Comparison of ENCODE assay signal across 1 cellular context in genomic region chr7:4871056-4871680, GRCh38.
TF ChIP-seq lines count a peak whose summit lies in the region.

No MANE protein-coding gene starts in this region.

TF ChIP-seq in SK-N-SH, 30 proteins besides CTCF, POLR2A, EP300 and RAD21 (continued from another document):
- TF ChIP-seq, protein P1, sequence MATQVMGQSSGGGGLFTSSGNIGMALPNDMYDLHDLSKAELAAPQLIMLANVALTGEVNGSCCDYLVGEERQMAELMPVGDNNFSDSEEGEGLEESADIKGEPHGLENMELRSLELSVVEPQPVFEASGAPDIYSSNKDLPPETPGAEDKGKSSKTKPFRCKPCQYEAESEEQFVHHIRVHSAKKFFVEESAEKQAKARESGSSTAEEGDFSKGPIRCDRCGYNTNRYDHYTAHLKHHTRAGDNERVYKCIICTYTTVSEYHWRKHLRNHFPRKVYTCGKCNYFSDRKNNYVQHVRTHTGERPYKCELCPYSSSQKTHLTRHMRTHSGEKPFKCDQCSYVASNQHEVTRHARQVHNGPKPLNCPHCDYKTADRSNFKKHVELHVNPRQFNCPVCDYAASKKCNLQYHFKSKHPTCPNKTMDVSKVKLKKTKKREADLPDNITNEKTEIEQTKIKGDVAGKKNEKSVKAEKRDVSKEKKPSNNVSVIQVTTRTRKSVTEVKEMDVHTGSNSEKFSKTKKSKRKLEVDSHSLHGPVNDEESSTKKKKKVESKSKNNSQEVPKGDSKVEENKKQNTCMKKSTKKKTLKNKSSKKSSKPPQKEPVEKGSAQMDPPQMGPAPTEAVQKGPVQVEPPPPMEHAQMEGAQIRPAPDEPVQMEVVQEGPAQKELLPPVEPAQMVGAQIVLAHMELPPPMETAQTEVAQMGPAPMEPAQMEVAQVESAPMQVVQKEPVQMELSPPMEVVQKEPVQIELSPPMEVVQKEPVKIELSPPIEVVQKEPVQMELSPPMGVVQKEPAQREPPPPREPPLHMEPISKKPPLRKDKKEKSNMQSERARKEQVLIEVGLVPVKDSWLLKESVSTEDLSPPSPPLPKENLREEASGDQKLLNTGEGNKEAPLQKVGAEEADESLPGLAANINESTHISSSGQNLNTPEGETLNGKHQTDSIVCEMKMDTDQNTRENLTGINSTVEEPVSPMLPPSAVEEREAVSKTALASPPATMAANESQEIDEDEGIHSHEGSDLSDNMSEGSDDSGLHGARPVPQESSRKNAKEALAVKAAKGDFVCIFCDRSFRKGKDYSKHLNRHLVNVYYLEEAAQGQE (IDR thresholded peaks at IDR 0.05; ENCODE audit: low read depth, low read length), result no peak
- TF ChIP-seq SIN3A (IDR thresholded peaks at IDR 0.05; ENCODE audit: borderline replicate concordance, low read depth, low read length), result no peak
